1 cellular context compared by ENCODE assay signal in the genomic region with DNA sequence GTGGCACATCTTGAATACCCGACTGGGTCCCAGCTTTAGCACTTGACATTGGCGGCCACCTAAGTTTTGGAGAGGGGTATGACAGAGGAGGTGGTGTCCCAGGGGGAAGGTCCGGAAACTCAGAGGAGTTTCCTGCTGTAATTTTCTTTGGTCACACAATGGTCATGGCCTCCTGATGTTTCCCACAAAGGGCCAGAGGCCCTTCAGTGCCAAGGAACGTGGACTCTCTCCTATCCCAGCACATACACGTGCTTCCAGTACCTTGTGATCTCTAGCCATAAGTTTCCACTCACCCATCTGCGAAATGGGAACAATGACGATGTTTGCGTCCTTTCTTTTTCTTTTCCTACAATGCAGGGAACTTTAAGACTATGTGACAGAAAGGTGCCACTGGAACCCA.
TF ChIP-seq lines count a peak whose summit lies in the region.

No MANE protein-coding gene starts in this region.

TF ChIP-seq in HepG2, 621 proteins besides CTCF, POLR2A, EP300 and RAD21:
- TF ChIP-seq, protein P1, sequence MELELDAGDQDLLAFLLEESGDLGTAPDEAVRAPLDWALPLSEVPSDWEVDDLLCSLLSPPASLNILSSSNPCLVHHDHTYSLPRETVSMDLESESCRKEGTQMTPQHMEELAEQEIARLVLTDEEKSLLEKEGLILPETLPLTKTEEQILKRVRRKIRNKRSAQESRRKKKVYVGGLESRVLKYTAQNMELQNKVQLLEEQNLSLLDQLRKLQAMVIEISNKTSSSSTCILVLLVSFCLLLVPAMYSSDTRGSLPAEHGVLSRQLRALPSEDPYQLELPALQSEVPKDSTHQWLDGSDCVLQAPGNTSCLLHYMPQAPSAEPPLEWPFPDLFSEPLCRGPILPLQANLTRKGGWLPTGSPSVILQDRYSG (CRISPR knock-in tag; IDR thresholded peaks at IDR 0.05), result no peak
- TF ChIP-seq MBD4 (IDR thresholded peaks at IDR 0.05; ENCODE audit: borderline replicate concordance, low read length) (no peak), MAX (IDR thresholded peaks at IDR 0.05) (no peak), ZBTB21 (CRISPR knock-in tag; IDR thresholded peaks at IDR 0.05) (no peak), USF2 (IDR thresholded peaks at IDR 0.05; ENCODE audit: low read depth, low read length) (no peak), USF2 (CRISPR knock-in tag; IDR thresholded peaks at IDR 0.05; ENCODE audit: borderline replicate concordance) (no peak), ZNF33B (CRISPR knock-in tag; IDR thresholded peaks at IDR 0.05) (no peak), ZFP41 (CRISPR knock-in tag; IDR thresholded peaks at IDR 0.05; ENCODE audit: borderline replicate concordance) (no peak), TEF (CRISPR knock-in tag; IDR thresholded peaks at IDR 0.05) (no peak), ARNT2 (CRISPR knock-in tag; IDR thresholded peaks at IDR 0.05; ENCODE audit: low read depth) (no peak)
- TF ChIP-seq, protein P2, sequence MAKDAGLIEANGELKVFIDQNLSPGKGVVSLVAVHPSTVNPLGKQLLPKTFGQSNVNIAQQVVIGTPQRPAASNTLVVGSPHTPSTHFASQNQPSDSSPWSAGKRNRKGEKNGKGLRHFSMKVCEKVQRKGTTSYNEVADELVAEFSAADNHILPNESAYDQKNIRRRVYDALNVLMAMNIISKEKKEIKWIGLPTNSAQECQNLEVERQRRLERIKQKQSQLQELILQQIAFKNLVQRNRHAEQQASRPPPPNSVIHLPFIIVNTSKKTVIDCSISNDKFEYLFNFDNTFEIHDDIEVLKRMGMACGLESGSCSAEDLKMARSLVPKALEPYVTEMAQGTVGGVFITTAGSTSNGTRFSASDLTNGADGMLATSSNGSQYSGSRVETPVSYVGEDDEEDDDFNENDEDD (CRISPR knock-in tag; IDR thresholded peaks at IDR 0.05; ENCODE audit: borderline replicate concordance), result no peak
- TF ChIP-seq, protein P3, sequence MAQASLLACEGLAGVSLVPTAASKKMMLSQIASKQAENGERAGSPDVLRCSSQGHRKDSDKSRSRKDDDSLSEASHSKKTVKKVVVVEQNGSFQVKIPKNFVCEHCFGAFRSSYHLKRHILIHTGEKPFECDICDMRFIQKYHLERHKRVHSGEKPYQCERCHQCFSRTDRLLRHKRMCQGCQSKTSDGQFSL (CRISPR knock-in tag; IDR thresholded peaks at IDR 0.05), result no peak
